Comparison of ENCODE assay signal across 1 cellular context in the genomic region with DNA sequence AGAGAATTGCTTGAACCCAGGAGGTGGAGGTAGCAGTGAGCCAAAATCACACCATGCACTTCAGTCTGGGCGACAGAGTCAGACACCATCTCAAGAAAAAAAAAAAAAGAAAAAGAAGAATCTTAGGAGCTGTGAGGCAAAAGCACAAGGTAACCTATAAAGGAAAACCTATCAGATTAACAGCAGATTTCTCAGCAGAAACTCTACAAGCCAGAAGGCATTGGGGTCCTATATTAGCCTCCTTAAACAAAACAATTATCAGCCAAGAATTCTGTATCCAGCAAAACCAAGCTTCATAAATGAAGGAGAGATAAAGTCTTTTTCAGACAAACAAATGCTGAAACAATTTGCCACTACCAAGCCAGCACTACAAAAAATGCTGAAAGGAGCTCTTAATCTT. TPM values are rescaled to one million over a fixed set of nuclear protein-coding genes. Genes with fewer than 3 reads are reported as not detected.
"Had no signal": no experiment of that assay in that cellular context is flagged by ENCODE, and none has a peak within 500 bp of the region (broad histone marks: within the 10 kb centered on the region; RNA-seq: fewer than 3 reads in every experiment).

No MANE protein-coding gene starts in this region.

RNA-seq across cellular contexts. Expression of a gene that starts 24.9 kb away (rescaled TPM):
- total RNA-seq: naive thymus-derived CD8-positive, alpha-beta T cell had no signal
- polyA plus RNA-seq: naive thymus-derived CD8-positive, alpha-beta T cell had no signal
